ENCODE assay signal across 23 cellular contexts in genomic region chr20:32438331-32438858, GRCh38.
DNase-seq lines count a peak whose midpoint lies in the region; ATAC-seq and TF ChIP-seq lines count a peak whose summit lies in the region.
"Had no signal": no experiment of that assay in that cellular context is flagged by ENCODE, and none has a peak within 500 bp of the region (broad histone marks: within the 10 kb centered on the region; RNA-seq: fewer than 3 reads in every experiment).

No MANE protein-coding gene starts in this region.

- POLR2A ChIA-PET in A673 (lab: Charles Lee; ENCODE audit: low non-redundant PET) = no interaction called here

- H3K4me3 ChIP-seq in RWPE2 (ENCODE audit: severe bottlenecking) (no peak overlapping the region), A673 (ENCODE audit: low read depth, low read length, poor library complexity, severe bottlenecking) (no peak overlapping the region)
- H3K4me3 ChIP-seq: A549, prostate gland, tibial nerve had no signal

- intact Hi-C loops in A673 (cut with micrococcal nuclease; ENCODE audit: unreplicated experiment) = no loop called here

- DNase-seq in activated CD8-positive, alpha-beta memory T cell treated with anti-CD3 and anti-CD28 coated beads, Interleukin-2, amount 50 U/mL, for 48 hours = peak; percentile 46
- DNase-seq in activated CD8-positive, alpha-beta memory T cell treated with anti-CD3 and anti-CD28 coated beads for 24 hours = no peak
- DNase-seq in RWPE2 (ENCODE audit: low spot score) = peak; percentile 71
- DNase-seq in immature natural killer cell = no peak
- DNase-seq in stimulated activated effector memory CD8-positive, alpha-beta T cell treated with anti-CD3 and anti-CD28 coated beads, Interleukin-12 subunit alpha, Interleukin-12 subunit beta, amount 100 ng/mL, for 72 hours (ENCODE audit: low spot score in 2 of 2) = no peak
- no peak for DNase-seq in A673 (ENCODE audit: low spot score)
- DNase-seq: activated T-cell treated with anti-CD3 and anti-CD28 coated beads, Interleukin-2, amount 50 U/mL, for 4 hours; amygdala; caudate nucleus; DMS79; effector CD4-positive, alpha-beta T cell; mammary epithelial cell; MM.1S; NCI-H1694; NCI-H446 had no signal

- no peak overlapping the region for H3K4me3 Mint-ChIP-seq in immature natural killer cell
- no peak overlapping the region for H3K4me3 Mint-ChIP-seq in stimulated activated effector memory CD8-positive, alpha-beta T cell treated with anti-CD3 and anti-CD28 coated beads, Interleukin-12 subunit alpha, Interleukin-12 subunit beta, amount 100 ng/mL, for 72 hours
- H3K4me3 Mint-ChIP-seq: activated CD4-positive, alpha-beta T cell treated with anti-CD3 and anti-CD28 coated beads, Interleukin-2, amount 10 ng/mL, durations not matched to agents 24 days and 14 days; activated T-cell treated with anti-CD3 and anti-CD28 coated beads, Interleukin-2, amount 50 U/mL, for 4 hours; CD8-positive, alpha-beta memory T cell; nephron had no signal

- peaks cover 23 to 43% of the 10 kb centered on the region in 2 donors for H3K4me1 Mint-ChIP-seq in immature natural killer cell
- peaks cover 35% of the 10 kb centered on the region for H3K4me1 Mint-ChIP-seq in stimulated activated effector memory CD8-positive, alpha-beta T cell treated with anti-CD3 and anti-CD28 coated beads, Interleukin-12 subunit alpha, Interleukin-12 subunit beta, amount 100 ng/mL, for 72 hours

- TF ChIP-seq CTCF in RWPE2 (IDR thresholded peaks at IDR 0.05; ENCODE audit: poor library complexity, severe bottlenecking) (no peak), A673 (conservative IDR thresholded peaks at IDR 0.05; ENCODE audit: low read depth, low read length) (no peak)

- peaks cover 0 to 10% (median 6%) of the 10 kb centered on the region in 3 donors for H3K27me3 Mint-ChIP-seq in immature natural killer cell (ENCODE audit: low read depth in 3 of 3)
- H3K27me3 Mint-ChIP-seq: activated CD4-positive, alpha-beta T cell treated with anti-CD3 and anti-CD28 coated beads, Interleukin-2, amount 10 ng/mL, durations not matched to agents 24 days and 14 days had no signal

- no peak overlapping the region for H3K27ac ChIP-seq in RWPE2 (ENCODE audit: poor library complexity, severe bottlenecking)
- H3K27ac ChIP-seq in A673 (ENCODE audit: low read depth, low read length, poor library complexity, severe bottlenecking) = no peak overlapping the region
- H3K27ac ChIP-seq: A549, prostate gland, tibial nerve had no signal

- H3K9me3 ChIP-seq in RWPE2 (ENCODE audit: severe bottlenecking) (no peaks in the 10 kb centered on the region), A673 (ENCODE audit: low read depth, low read length, poor library complexity, severe bottlenecking) (no peaks in the 10 kb centered on the region)
- H3K9me3 ChIP-seq: A549, prostate gland, tibial nerve had no signal

- peaks cover 6 to 35% (median 10%) of the 10 kb centered on the region in 3 donors for H3K36me3 Mint-ChIP-seq in immature natural killer cell
- H3K36me3 Mint-ChIP-seq in stimulated activated effector memory CD8-positive, alpha-beta T cell treated with anti-CD3 and anti-CD28 coated beads, Interleukin-12 subunit alpha, Interleukin-12 subunit beta, amount 100 ng/mL, for 72 hours = peaks cover 99% of the 10 kb centered on the region

- H3K27ac Mint-ChIP-seq in immature natural killer cell = peak overlapping the region in 4 of 6 donors; percentile 1 to 61 (median 34)
- peak overlapping the region; percentile 80 for H3K27ac Mint-ChIP-seq in stimulated activated effector memory CD8-positive, alpha-beta T cell treated with anti-CD3 and anti-CD28 coated beads, Interleukin-12 subunit alpha, Interleukin-12 subunit beta, amount 100 ng/mL, for 72 hours
- H3K27ac Mint-ChIP-seq: nephron had no signal

- H3K27me3 ChIP-seq in RWPE2 (ENCODE audit: insufficient read depth, poor library complexity, severe bottlenecking) (no peaks in the 10 kb centered on the region), A673 (replicated peaks; ENCODE audit: insufficient read depth, low read depth, low read length, poor library complexity) (no peaks in the 10 kb centered on the region)
- H3K27me3 ChIP-seq: tibial nerve had no signal

- H3K9me3 Mint-ChIP-seq in immature natural killer cell = no peaks in the 10 kb centered on the region
- no peaks in the 10 kb centered on the region for H3K9me3 Mint-ChIP-seq in stimulated activated effector memory CD8-positive, alpha-beta T cell treated with anti-CD3 and anti-CD28 coated beads, Interleukin-12 subunit alpha, Interleukin-12 subunit beta, amount 100 ng/mL, for 72 hours
- H3K9me3 Mint-ChIP-seq: activated CD4-positive, alpha-beta T cell treated with anti-CD3 and anti-CD28 coated beads, Interleukin-2, amount 10 ng/mL, durations not matched to agents 24 days and 14 days; activated T-cell treated with anti-CD3 and anti-CD28 coated beads, Interleukin-2, amount 50 U/mL, for 4 hours; CD8-positive, alpha-beta memory T cell; nephron had no signal

- no TSS peak for BruUV-seq in A673 (replicated peaks; lab: Mats Ljungman, UMichigan)

- peaks cover 84% of the 10 kb centered on the region for H3K36me3 ChIP-seq in RWPE2 (ENCODE audit: low read depth)
- peaks cover 61% of the 10 kb centered on the region for H3K36me3 ChIP-seq in A673 (ENCODE audit: insufficient read depth, low read length, poor library complexity, severe bottlenecking)

- ATAC-seq in RWPE2 (ENCODE audit: low read depth) (no peak), GM18502 (IDR thresholded peaks at IDR 0.05; ENCODE audit: poor library complexity, unreplicated experiment) (no peak), GM19397 (IDR thresholded peaks at IDR 0.05; ENCODE audit: unreplicated experiment) (no peak)
- ATAC-seq in stimulated activated effector memory CD8-positive, alpha-beta T cell treated with anti-CD3 and anti-CD28 coated beads, Interleukin-12 subunit alpha, Interleukin-12 subunit beta, amount 100 ng/mL, for 72 hours = no peak

- H3K4me1 ChIP-seq in RWPE2 (ENCODE audit: insufficient read depth, poor library complexity, severe bottlenecking) (no peaks in the 10 kb centered on the region), A673 (ENCODE audit: insufficient read depth, low read length, poor library complexity, severe bottlenecking) (no peaks in the 10 kb centered on the region)
- H3K4me1 ChIP-seq: prostate gland had no signal

- CTCF ChIA-PET in A673 (lab: Charles Lee) = no interaction called here

Comparison
In these comparisons a context has a peak if more than half of its experiments do, and no peak if none do; other contexts are left out.
1. DNase-seq: peak in activated CD8-positive, alpha-beta memory T cell treated with anti-CD3 and anti-CD28 coated beads, Interleukin-2, amount 50 U/mL, for 48 hours (single experiment) and RWPE2 (single experiment); none in activated CD8-positive, alpha-beta memory T cell treated with anti-CD3 and anti-CD28 coated beads for 24 hours (single experiment), immature natural killer cell (0 of 3), stimulated activated effector memory CD8-positive, alpha-beta T cell treated with anti-CD3 and anti-CD28 coated beads, Interleukin-12 subunit alpha, Interleukin-12 subunit beta, amount 100 ng/mL, for 72 hours (0 of 2) and A673 (single experiment).